In the genomic region with DNA sequence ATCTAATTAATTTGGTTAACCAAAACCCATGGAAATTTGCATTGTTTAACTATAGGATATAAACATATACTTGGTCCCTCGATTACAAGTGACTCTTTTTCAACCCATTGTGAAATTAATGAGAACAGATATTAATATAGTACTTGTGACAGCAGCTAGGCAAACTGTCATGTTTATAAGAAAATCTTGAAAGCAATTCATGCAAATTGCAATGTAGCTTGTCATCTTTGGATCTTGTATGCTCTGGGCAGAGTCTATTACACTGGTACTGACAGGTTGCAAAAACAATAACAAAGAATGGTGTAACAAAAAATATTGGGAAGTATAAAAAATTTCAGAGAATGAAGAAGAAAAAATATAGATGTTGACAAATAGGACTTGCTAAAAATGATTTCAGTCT, we compare ENCODE assay signal across 24 cellular contexts.
DNase-seq lines count a peak whose midpoint lies in the region; ATAC-seq and TF ChIP-seq lines count a peak whose summit lies in the region.
"Had no signal": no experiment of that assay in that cellular context is flagged by ENCODE, and none has a peak within 500 bp of the region (broad histone marks: within the 10 kb centered on the region; RNA-seq: fewer than 3 reads in every experiment).

No MANE protein-coding gene starts in this region.

- TF ChIP-seq RAD21 in neural cell (conservative IDR thresholded peaks at IDR 0.05): no peak

- 40 to 51% (median 43%) methylated on average over 1 of the region's 1 CpG for WGBS in adrenal gland, 4 donors

- no peaks in the 10 kb centered on the region for H3K9me2 ChIP-seq in neural cell (ENCODE audit: insufficient read depth, low read length)

- peak overlapping the region; percentile 37 for H3K4me2 ChIP-seq in neural cell (ENCODE audit: low read length)
- H3K4me2 ChIP-seq: A549; BLaER1 treated with 17β-estradiol and CSF1 and Interleukin-3, amounts not matched to agents 10 nM and 100 nM; GM23338 had no signal

- intact Hi-C loops in adrenal gland (cut with DNase I): no loop called here

- H3K27ac ChIP-seq in neural cell (ENCODE audit: low read length) (peak overlapping the region; percentile 35), adrenal gland (no peak overlapping the region)
- H3K27ac ChIP-seq: A549; BLaER1 treated with 17β-estradiol and CSF1 and Interleukin-3, amounts not matched to agents 10 nM and 100 nM had no signal

- TF ChIP-seq CTCF in neural cell (IDR thresholded peaks at IDR 0.05; ENCODE audit: poor library complexity, severe bottlenecking): no peak
- TF ChIP-seq CTCF in adrenal gland (IDR thresholded peaks at IDR 0.05): no peak

- no peak overlapping the region for H3K9ac ChIP-seq in neural cell (ENCODE audit: low read length)
- H3K9ac ChIP-seq: BLaER1 treated with 17β-estradiol and CSF1 and Interleukin-3, amounts not matched to agents 10 nM and 100 nM had no signal

- no peaks in the 10 kb centered on the region for H3K36me3 ChIP-seq in neural cell (ENCODE audit: insufficient read depth, low read length)
- H3K36me3 ChIP-seq in adrenal gland (replicated peaks in 1 of 2): no peaks in the 10 kb centered on the region
- H3K36me3 ChIP-seq: BE2C; BLaER1 treated with 17β-estradiol and CSF1 and Interleukin-3, amounts not matched to agents 10 nM and 100 nM had no signal

- TF ChIP-seq EP300 in neural cell (conservative IDR thresholded peaks at IDR 0.05; ENCODE audit: poor library complexity, severe bottlenecking): peak; percentile 90

- no peaks in the 10 kb centered on the region for H3K79me2 ChIP-seq in neural cell (replicated peaks; ENCODE audit: insufficient read depth, low read length)

- ATAC-seq in stimulated activated naive CD8-positive, alpha-beta T cell treated with anti-CD3 and anti-CD28 coated beads, Interleukin-15, Interleukin-2, amounts not matched to agents 100 U/mL and 50 U/mL, for 24 hours: no peak
- ATAC-seq: A549, GM12878, GM23338, HCT116 had no signal

- no peaks in the 10 kb centered on the region for H3F3A ChIP-seq in neural cell (ENCODE audit: insufficient read depth, low read length, poor library complexity, severe bottlenecking)

- peak; percentile 59 for DNase-seq in COR-L47 (lab: John Stamatoyannopoulos, UW)
- peak; percentile 81 for DNase-seq in NCI-H1105 treated with DMSO at 0.1 percent for 48 hours (lab: John Stamatoyannopoulos, UW)
- DNase-seq in NCI-H69 (lab: John Stamatoyannopoulos, UW): peak; percentile 35
- DNase-seq in stimulated activated naive CD8-positive, alpha-beta T cell treated with anti-CD3 and anti-CD28 coated beads, Interleukin-15, Interleukin-2, amounts not matched to agents 100 U/mL and 50 U/mL, for 24 hours: no peak
- no peak for DNase-seq in COLO829 (ENCODE audit: low spot score)
- no peak for DNase-seq in adrenal gland
- DNase-seq: 8988T; ACHN; AML-193; BE2C; Caco-2; CD4-positive, alpha-beta T cell; CD8-positive, alpha-beta memory T cell; DMS 273 treated with DMSO at 0.1 percent for 48 hours; DMS79; EL; GDM1; H9 had no signal

- peak overlapping the region; percentile 1 for H3K4me3 ChIP-seq in neural cell (ENCODE audit: low read length)
- H3K4me3 ChIP-seq in adrenal gland: no peak overlapping the region
- H3K4me3 ChIP-seq: A549; BLaER1 treated with 17β-estradiol and CSF1 and Interleukin-3, amounts not matched to agents 10 nM and 100 nM; GM12878; GM23338 had no signal

- no peak for TF ChIP-seq POLR2A in adrenal gland (IDR thresholded peaks at IDR 0.05)

- no peak overlapping the region for H2AFZ ChIP-seq in neural cell (ENCODE audit: low read depth, low read length)
- H2AFZ ChIP-seq: GM23338 had no signal

- H3K9me3 ChIP-seq in neural cell (ENCODE audit: low read length): no peaks in the 10 kb centered on the region
- no peaks in the 10 kb centered on the region for H3K9me3 ChIP-seq in adrenal gland (replicated peaks in 1 of 3)
- H3K9me3 ChIP-seq: A549; BE2C; BLaER1 treated with 17β-estradiol and CSF1 and Interleukin-3, amounts not matched to agents 10 nM and 100 nM; Caco-2 had no signal

- H4K20me1 ChIP-seq in neural cell (ENCODE audit: insufficient read depth): no peaks in the 10 kb centered on the region
- H4K20me1 ChIP-seq: BLaER1 treated with 17β-estradiol and CSF1 and Interleukin-3, amounts not matched to agents 10 nM and 100 nM had no signal

- H3K4me1 ChIP-seq in adrenal gland (replicated peaks in 1 of 2): peaks cover 0 to 5% of the 10 kb centered on the region in 2 donors
- H3K4me1 ChIP-seq: A549, BE2C, Caco-2 had no signal

- H3K27me3 ChIP-seq in neural cell (ENCODE audit: insufficient read depth, low read depth, low read length) (no peaks in the 10 kb centered on the region), adrenal gland (no peaks in the 10 kb centered on the region)
- H3K27me3 ChIP-seq: BE2C; BLaER1 treated with 17β-estradiol and CSF1 and Interleukin-3, amounts not matched to agents 10 nM and 100 nM had no signal

TF ChIP-seq in neural cell, 6 proteins besides CTCF, POLR2A, EP300 and RAD21:
- TF ChIP-seq POLR2AphosphoS5 (IDR thresholded peaks at IDR 0.05): peak; percentile 61
- TF ChIP-seq MXI1 (conservative IDR thresholded peaks at IDR 0.05; ENCODE audit: poor library complexity, severe bottlenecking): no peak

Comparison
In these comparisons a context has a peak if more than half of its experiments do, and no peak if none do; other contexts are left out.
1. DNase-seq: peak in COR-L47 (single experiment), NCI-H1105 treated with DMSO at 0.1 percent for 48 hours (single experiment) and NCI-H69 (single experiment); none in stimulated activated naive CD8-positive, alpha-beta T cell treated with anti-CD3 and anti-CD28 coated beads, Interleukin-15, Interleukin-2, amounts not matched to agents 100 U/mL and 50 U/mL, for 24 hours (single experiment), COLO829 (single experiment) and adrenal gland (0 of 7).